Comparison of ENCODE assay signal across 1 cellular context in the genomic region with DNA sequence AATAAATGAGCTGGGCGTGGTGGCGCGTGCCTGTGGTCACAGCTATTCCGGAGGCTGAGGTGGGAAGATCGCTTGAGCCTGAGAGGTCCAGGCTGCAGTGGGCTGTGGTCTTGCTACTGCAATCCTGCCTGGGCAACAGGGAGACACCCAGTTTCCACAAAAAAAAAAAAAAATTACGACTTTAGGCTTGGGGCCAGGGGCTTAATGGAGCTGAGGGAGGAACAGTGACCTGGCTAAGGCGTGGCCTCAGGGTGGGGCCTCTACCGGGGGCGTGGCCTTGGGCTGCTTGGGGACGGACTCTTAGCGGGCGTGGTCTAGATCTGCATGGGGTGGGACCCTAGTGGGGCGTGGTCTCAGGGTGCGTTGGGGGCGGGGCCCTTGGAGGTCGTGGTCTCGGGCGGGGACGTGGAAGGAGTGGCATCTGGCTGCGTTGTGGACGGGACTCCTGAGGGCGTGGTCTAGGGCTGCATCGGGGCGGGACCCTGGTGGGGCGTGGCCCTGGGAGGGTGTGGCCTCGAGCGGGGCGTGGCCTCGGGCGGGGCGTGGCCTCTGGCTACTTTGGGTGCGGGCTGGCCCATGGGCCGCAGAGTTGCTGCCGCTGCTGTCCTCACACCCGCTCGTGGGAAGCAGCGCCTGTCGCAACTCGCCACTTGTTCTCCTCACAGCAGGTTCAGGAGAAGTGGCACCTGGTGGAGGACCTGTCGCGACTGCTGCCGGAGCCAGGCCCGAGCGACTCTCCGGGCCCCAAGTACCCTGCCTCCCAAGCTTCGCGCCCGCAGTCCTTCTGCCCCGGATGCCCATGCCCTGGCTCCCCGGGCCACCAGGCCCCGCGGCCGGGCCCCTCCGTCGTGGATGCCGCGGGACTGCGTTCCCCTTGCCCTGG.
A peak's percentile ranks its signal among the peaks of the same experiment; 100 is the strongest.
TF ChIP-seq lines count a peak whose summit lies in the region.

No MANE protein-coding gene starts in this region.

TF ChIP-seq in K562, 482 proteins besides CTCF, POLR2A, EP300 and RAD21 (continued from another document and continues in another):
- TF ChIP-seq, protein P1, sequence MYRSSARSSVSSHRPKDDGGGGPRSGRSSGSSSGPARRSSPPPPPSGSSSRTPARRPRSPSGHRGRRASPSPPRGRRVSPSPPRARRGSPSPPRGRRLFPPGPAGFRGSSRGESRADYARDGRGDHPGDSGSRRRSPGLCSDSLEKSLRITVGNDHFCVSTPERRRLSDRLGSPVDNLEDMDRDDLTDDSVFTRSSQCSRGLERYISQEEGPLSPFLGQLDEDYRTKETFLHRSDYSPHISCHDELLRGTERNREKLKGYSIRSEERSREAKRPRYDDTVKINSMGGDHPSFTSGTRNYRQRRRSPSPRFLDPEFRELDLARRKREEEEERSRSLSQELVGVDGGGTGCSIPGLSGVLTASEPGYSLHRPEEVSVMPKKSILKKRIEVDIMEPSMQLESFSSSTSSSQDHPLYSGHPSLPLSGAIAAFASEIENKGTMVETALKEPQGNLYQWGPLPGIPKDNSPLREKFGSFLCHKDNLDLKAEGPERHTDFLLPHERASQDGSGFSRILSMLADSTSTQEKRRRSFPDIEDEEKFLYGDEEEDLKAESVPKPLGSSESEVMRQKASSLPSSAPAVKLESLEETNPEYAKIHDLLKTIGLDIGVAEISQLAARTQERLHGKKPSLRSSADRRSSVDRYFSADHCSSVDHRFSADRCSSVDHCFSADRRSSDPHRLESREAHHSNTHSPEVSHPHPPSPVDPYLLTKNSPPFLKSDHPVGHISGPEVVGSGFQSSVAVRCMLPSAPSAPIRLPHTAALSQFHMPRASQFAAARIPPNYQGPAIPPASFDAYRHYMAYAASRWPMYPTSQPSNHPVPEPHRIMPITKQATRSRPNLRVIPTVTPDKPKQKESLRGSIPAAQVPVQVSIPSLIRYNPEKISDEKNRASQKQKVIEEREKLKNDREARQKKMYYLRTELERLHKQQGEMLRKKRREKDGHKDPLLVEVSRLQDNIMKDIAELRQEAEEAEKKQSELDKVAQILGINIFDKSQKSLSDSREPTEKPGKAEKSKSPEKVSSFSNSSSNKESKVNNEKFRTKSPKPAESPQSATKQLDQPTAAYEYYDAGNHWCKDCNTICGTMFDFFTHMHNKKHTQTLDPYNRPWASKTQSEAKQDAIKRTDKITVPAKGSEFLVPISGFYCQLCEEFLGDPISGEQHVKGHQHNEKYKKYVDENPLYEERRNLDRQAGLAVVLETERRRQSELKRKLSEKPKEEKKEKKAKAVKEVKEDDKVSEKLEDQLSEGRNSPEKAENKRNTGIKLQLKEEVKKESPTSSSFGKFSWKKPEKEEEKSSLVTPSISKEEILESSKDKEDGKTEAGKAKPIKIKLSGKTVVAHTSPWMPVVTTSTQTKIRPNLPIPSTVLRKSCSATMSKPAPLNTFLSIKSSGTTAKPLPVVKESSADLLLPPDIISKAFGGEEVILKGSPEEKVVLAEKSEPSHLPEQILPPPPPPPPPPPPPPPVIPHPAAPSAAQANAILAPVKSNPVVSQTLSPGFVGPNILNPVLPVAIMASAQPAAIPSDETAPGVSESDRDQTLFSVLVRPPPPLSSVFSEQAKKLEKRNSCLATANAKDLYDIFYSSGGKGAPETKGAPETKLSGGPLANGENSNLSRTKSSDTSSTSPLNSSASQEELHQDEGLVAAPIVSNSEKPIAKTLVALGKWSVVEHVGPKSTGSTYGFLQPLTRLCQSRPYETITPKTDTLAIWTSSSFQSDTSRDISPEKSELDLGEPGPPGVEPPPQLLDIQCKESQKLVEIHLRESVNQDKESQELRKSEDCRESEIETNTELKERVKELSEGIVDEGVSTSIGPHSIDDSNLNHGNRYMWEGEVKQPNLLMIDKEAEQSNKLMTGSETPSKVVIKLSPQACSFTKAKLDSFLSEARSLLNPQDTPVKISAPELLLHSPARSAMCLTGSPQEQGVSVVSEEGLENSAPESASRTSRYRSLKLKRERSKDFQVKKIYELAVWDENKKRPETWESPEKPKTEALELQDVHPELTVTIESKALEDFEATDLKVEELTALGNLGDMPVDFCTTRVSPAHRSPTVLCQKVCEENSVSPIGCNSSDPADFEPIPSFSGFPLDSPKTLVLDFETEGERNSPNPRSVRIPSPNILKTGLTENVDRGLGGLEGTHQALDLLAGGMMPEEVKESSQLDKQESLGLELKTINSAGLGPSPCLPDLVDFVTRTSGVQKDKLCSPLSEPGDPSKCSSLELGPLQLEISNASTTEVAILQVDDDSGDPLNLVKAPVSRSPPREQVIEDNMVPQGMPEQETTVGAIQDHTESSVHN (IDR thresholded peaks at IDR 0.05; ENCODE audit: borderline replicate concordance in 1 of 2, low read depth in 1 of 2), result no peak
- no peak for TF ChIP-seq ZMIZ1 (IDR thresholded peaks at IDR 0.05; ENCODE audit: low read depth in 2 of 2, low read length in 2 of 2)
- no peak for TF ChIP-seq RBM39 (optimal IDR thresholded peaks at IDR 0.05; ENCODE audit: low read depth, low read length)
- no peak for TF ChIP-seq SMAD4 (CRISPR knock-in tag; conservative IDR thresholded peaks at IDR 0.05)
- TF ChIP-seq TAF9B (IDR thresholded peaks at IDR 0.05; ENCODE audit: partially characterized antibody), result no peak
- peak; percentile 24; the same call in 1 of the 2 replicates for TF ChIP-seq ESRRA (IDR thresholded peaks at IDR 0.05; ENCODE audit: borderline replicate concordance, low read depth)
- no peak for TF ChIP-seq SRSF7 (optimal IDR thresholded peaks at IDR 0.05; ENCODE audit: low read depth, low read length)
- TF ChIP-seq MCM7 (IDR thresholded peaks at IDR 0.05), result no peak
- no peak for TF ChIP-seq ZNF785 (CRISPR knock-in tag; IDR thresholded peaks at IDR 0.05)
- no peak; the same call in 1 of the 2 replicates for TF ChIP-seq POLR2AphosphoS5 (IDR thresholded peaks at IDR 0.05; ENCODE audit: control insufficient read depth, insufficient read depth, low read depth, low read length)
- no peak for TF ChIP-seq HMG20B (CRISPR knock-in tag; IDR thresholded peaks at IDR 0.05)
- TF ChIP-seq ZNF655 (CRISPR knock-in tag; IDR thresholded peaks at IDR 0.05), result no peak
- TF ChIP-seq ZNF143 (CRISPR knock-in tag; IDR thresholded peaks at IDR 0.05), result no peak
- TF ChIP-seq CTBP1 (IDR thresholded peaks at IDR 0.05; ENCODE audit: borderline replicate concordance), result peak; percentile 44; the same call in 1 of the 2 replicates
- TF ChIP-seq ELF2 (CRISPR knock-in tag; IDR thresholded peaks at IDR 0.05), result no peak
- no peak for TF ChIP-seq ZNF395 (CRISPR knock-in tag; IDR thresholded peaks at IDR 0.05)
- TF ChIP-seq CEBPB (tag; IDR thresholded peaks at IDR 0.05), result peak; percentile 34; the same call in 1 of the 2 replicates
- no peak for TF ChIP-seq PTBP1 (IDR thresholded peaks at IDR 0.05; ENCODE audit: low read depth, low read length)
- no peak for TF ChIP-seq MCM2 (IDR thresholded peaks at IDR 0.05; ENCODE audit: low read depth)
- TF ChIP-seq MAZ (CRISPR knock-in tag; conservative IDR thresholded peaks at IDR 0.05 in 1 of 2, IDR thresholded peaks at IDR 0.05 in 1 of 2), result peak; percentile 52 to 67
- TF ChIP-seq TOE1 (IDR thresholded peaks at IDR 0.05; ENCODE audit: borderline replicate concordance), result no peak
- no peak for TF ChIP-seq TOE1 (CRISPR knock-in tag; IDR thresholded peaks at IDR 0.05; ENCODE audit: borderline replicate concordance, low read depth)
- peak in 1 of 2 experiments; percentile 63; a peak in 1 of 4 replicates for TF ChIP-seq TEAD1 (CRISPR knock-in tag; IDR thresholded peaks at IDR 0.05)
- TF ChIP-seq, protein P2, sequence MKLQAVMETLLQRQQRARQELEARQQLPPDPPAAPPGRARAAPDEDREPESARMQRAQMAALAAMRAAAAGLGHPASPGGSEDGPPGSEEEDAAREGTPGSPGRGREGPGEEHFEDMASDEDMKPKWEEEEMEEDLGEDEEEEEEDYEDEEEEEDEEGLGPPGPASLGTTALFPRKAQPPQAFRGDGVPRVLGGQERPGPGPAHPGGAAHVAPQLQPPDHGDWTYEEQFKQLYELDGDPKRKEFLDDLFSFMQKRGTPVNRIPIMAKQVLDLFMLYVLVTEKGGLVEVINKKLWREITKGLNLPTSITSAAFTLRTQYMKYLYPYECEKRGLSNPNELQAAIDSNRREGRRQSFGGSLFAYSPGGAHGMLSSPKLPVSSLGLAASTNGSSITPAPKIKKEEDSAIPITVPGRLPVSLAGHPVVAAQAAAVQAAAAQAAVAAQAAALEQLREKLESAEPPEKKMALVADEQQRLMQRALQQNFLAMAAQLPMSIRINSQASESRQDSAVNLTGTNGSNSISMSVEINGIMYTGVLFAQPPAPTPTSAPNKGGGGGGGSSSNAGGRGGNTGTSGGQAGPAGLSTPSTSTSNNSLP (IDR thresholded peaks at IDR 0.05; ENCODE audit: borderline replicate concordance, low read depth, low read length), result no peak
- no peak for TF ChIP-seq EZH2 (IDR thresholded peaks at IDR 0.05; ENCODE audit: borderline replicate concordance, low read depth, low read length)
- no peak for TF ChIP-seq NFYB (IDR thresholded peaks at IDR 0.05; ENCODE audit: extremely low read depth, insufficient read length)
- TF ChIP-seq FOXP4 (CRISPR knock-in tag; IDR thresholded peaks at IDR 0.05; ENCODE audit: borderline replicate concordance), result no peak; the same call in 1 of the 2 replicates
- TF ChIP-seq SRSF3 (IDR thresholded peaks at IDR 0.05; ENCODE audit: insufficient read depth, low read length), result no peak
- TF ChIP-seq GATAD2A (IDR thresholded peaks at IDR 0.05), result no peak; the same call in 1 of the 2 replicates
- no peak for TF ChIP-seq JUNB (CRISPR knock-in tag; conservative IDR thresholded peaks at IDR 0.05)
- TF ChIP-seq LEF1 (IDR thresholded peaks at IDR 0.05), result no peak
- TF ChIP-seq, protein P3, sequence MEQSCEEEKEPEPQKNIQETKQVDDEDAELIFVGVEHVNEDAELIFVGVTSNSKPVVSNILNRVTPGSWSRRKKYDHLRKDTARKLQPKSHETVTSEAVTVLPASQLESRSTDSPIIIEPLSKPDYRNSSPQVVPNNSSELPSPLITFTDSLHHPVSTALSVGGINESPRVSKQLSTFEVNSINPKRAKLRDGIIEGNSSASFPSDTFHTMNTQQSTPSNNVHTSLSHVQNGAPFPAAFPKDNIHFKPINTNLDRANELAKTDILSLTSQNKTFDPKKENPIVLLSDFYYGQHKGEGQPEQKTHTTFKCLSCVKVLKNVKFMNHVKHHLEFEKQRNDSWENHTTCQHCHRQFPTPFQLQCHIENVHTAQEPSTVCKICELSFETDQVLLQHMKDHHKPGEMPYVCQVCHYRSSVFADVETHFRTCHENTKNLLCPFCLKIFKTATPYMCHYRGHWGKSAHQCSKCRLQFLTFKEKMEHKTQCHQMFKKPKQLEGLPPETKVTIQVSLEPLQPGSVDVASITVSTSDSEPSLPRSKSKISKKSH (CRISPR knock-in tag; IDR thresholded peaks at IDR 0.05), result no peak
- no peak for TF ChIP-seq ZNF24 (IDR thresholded peaks at IDR 0.05)
- no peak for TF ChIP-seq RCOR1 (IDR thresholded peaks at IDR 0.05; ENCODE audit: borderline replicate concordance in 1 of 2, low read depth in 2 of 2, low read length in 2 of 2)
- TF ChIP-seq RBM25 (IDR thresholded peaks at IDR 0.05; ENCODE audit: low read depth, low read length, severe bottlenecking), result no peak
- TF ChIP-seq KDM5B (IDR thresholded peaks at IDR 0.05; ENCODE audit: insufficient replicate concordance, low read depth, low read length), result peak; percentile 87
- no peak for TF ChIP-seq HDAC6 (IDR thresholded peaks at IDR 0.05; ENCODE audit: low read depth, low read length)
